Comparison of ENCODE assay signal across 27 cellular contexts in genomic region chr7:2000801-2001321, GRCh38.
DNase-seq lines count a peak whose midpoint lies in the region; ATAC-seq, FAIRE-seq and TF ChIP-seq lines count a peak whose summit lies in the region.
"Had no signal": no experiment of that assay in that cellular context is flagged by ENCODE, and none has a peak within 500 bp of the region (broad histone marks: within the 10 kb centered on the region; RNA-seq: fewer than 3 reads in every experiment).

No MANE protein-coding gene starts in this region.

- CTCF ChIA-PET in HepG2 (lab: Yijun Ruan, JAX; ENCODE audit: low intra/inter-chr PET ratio, low total read pairs) = no interaction called here

- no peak for TF ChIP-seq EP300 in HepG2 (IDR thresholded peaks at IDR 0.05; ENCODE audit: low read depth in 2 of 2, low read length in 2 of 2)
- TF ChIP-seq EP300 in HepG2 (CRISPR knock-in tag; IDR thresholded peaks at IDR 0.05; ENCODE audit: borderline replicate concordance) = no peak

- POLR2A ChIA-PET in HepG2 (lab: Yijun Ruan, JAX) = no interaction called here

- H3K27me3 ChIP-seq in right lobe of liver (no peaks in the 10 kb centered on the region), HepG2 (ENCODE audit: control insufficient read depth in 1 of 2, insufficient read depth in 2 of 2, low read length in 2 of 2) (no peaks in the 10 kb centered on the region), endodermal cell (ENCODE audit: control insufficient read depth, insufficient read depth, low read length, poor library complexity, severe bottlenecking) (no peaks in the 10 kb centered on the region), neural progenitor cell (no peaks in the 10 kb centered on the region)
- H3K27me3 ChIP-seq: dorsolateral prefrontal cortex, esophagus squamous epithelium, sigmoid colon had no signal

- no peak overlapping the region for H3K4me3 ChIP-seq in right lobe of liver
- H3K4me3 ChIP-seq in HepG2 (replicated peaks in 1 of 3; ENCODE audit: insufficient read depth in 1 of 3, low read depth in 2 of 3, low read length in 3 of 3) = no peak overlapping the region
- H3K4me3 ChIP-seq in endodermal cell (ENCODE audit: low read length) = no peak overlapping the region
- no peak overlapping the region for H3K4me3 ChIP-seq in neural progenitor cell
- H3K4me3 ChIP-seq: dorsolateral prefrontal cortex, esophagus squamous epithelium, GM23248, K562, sigmoid colon, SK-N-MC had no signal

- H3K79me2 ChIP-seq in HepG2 (ENCODE audit: insufficient read depth, low read length) (no peaks in the 10 kb centered on the region), neural progenitor cell (ENCODE audit: low read depth) (no peaks in the 10 kb centered on the region)

- peak in 2 of 3 donors; percentile 9 to 47 for DNase-seq in right lobe of liver
- DNase-seq in HepG2 (ENCODE audit: low spot score) = no peak
- no peak for DNase-seq in endodermal cell
- no peak for DNase-seq in naive B cell
- DNase-seq in activated gamma-delta T cell (lab: John Stamatoyannopoulos, UW) = no peak
- no peak for DNase-seq in neural progenitor cell (ENCODE audit: low spot score)
- DNase-seq in activated T-helper 2 cell treated with anti-CD3 and anti-CD28 coated beads, Interferon-gamma antibody, Interleukin-2, Interleukin-4, amounts not matched to agents 10 μg/mL and 5 μg/mL and 100 μg/mL, durations not matched to agents 14 hours and 24 hours and 36 hours (ENCODE audit: low spot score) = no peak
- DNase-seq in stimulated activated naive CD4-positive, alpha-beta T cell treated with Interleukin-2 at 50 U/mL for 16 hours (lab: John Stamatoyannopoulos, UW) = no peak
- DNase-seq: activated B cell treated with CpG ODN at 0.5 μM for 24 hours; activated CD4-positive, alpha-beta T cell treated with anti-CD3 and anti-CD28 coated beads, Interleukin-2, amount 50 U/mL, for 4 hours; activated CD8-positive, alpha-beta memory T cell treated with anti-CD3 and anti-CD28 coated beads, Interleukin-2, amount 10 ng/mL, durations not matched to agents 7 days and 5 days; activated T-cell treated with anti-CD3 and anti-CD28 coated beads, Interleukin-2, amount 50 U/mL, for 4 hours; cerebellar nuclear complex; esophagus squamous epithelium; GM23248; NCI-H1048; NCI-H446 treated with DMSO at 0.1 percent for 48 hours; NCI-H82; stimulated activated CD4-positive, alpha-beta T cell treated with anti-CD3 and anti-CD28 coated beads, Interleukin-4, amount 100 ng/mL, for 24 hours had no signal

- H3K9me3 ChIP-seq in right lobe of liver = no peaks in the 10 kb centered on the region
- no peaks in the 10 kb centered on the region for H3K9me3 ChIP-seq in HepG2 (ENCODE audit: low read length)
- H3K9me3 ChIP-seq in endodermal cell (ENCODE audit: control insufficient read depth, low read length) = no peaks in the 10 kb centered on the region
- H3K9me3 ChIP-seq in neural progenitor cell (ENCODE audit: low read depth) = no peaks in the 10 kb centered on the region
- H3K9me3 ChIP-seq: esophagus squamous epithelium, sigmoid colon had no signal

- H3K4me2 ChIP-seq in HepG2 (ENCODE audit: low read depth, low read length) = no peak overlapping the region
- H3K4me2 ChIP-seq in neural progenitor cell = no peak overlapping the region

- H3K9ac ChIP-seq in HepG2 (ENCODE audit: insufficient read depth, low read depth, low read length) (no peak overlapping the region), endodermal cell (ENCODE audit: extremely low read depth, low read length, poor library complexity, severe bottlenecking) (no peak overlapping the region), neural progenitor cell (no peak overlapping the region)
- H3K9ac ChIP-seq: GM23248 had no signal

- FAIRE-seq in HepG2 (lab: Jason Lieb, UNC) = no peak
- FAIRE-seq: A204.1, frontal cortex, K562 had no signal

- H3K4me1 Mint-ChIP-seq in endodermal cell = no peaks in the 10 kb centered on the region
- H3K4me1 Mint-ChIP-seq in naive B cell = peaks cover 18 to 40% (median 29%) of the 10 kb centered on the region in 3 donors
- H3K4me1 Mint-ChIP-seq in neural progenitor cell = peaks cover 36% of the 10 kb centered on the region
- H3K4me1 Mint-ChIP-seq in activated T-helper 2 cell treated with anti-CD3 and anti-CD28 coated beads, Interferon-gamma antibody, Interleukin-2, Interleukin-4, amounts not matched to agents 10 μg/mL and 5 μg/mL and 100 μg/mL, durations not matched to agents 14 hours and 24 hours and 36 hours (ENCODE audit: low read depth) = no peaks in the 10 kb centered on the region
- H3K4me1 Mint-ChIP-seq: activated CD8-positive, alpha-beta memory T cell treated with anti-CD3 and anti-CD28 coated beads, Interleukin-2, amount 10 ng/mL, durations not matched to agents 7 days and 5 days had no signal

- ATAC-seq in right lobe of liver = no peak
- ATAC-seq in HepG2 = no peak
- no peak for ATAC-seq in naive B cell (ENCODE audit: low read depth in 2 of 2)
- ATAC-seq: activated CD8-positive, alpha-beta memory T cell treated with anti-CD3 and anti-CD28 coated beads, Interleukin-2, amount 10 ng/mL, durations not matched to agents 7 days and 5 days; activated T-cell treated with anti-CD3 and anti-CD28 coated beads, Interleukin-2, amount 50 U/mL, for 4 hours; CD8-positive, alpha-beta T cell; K562 had no signal

- H3K27me3 Mint-ChIP-seq in endodermal cell (ENCODE audit: insufficient read depth) (no peaks in the 10 kb centered on the region), naive B cell (no peaks in the 10 kb centered on the region), neural progenitor cell (ENCODE audit: insufficient read depth, low read depth) (peaks cover 7% of the 10 kb centered on the region)
- no peaks in the 10 kb centered on the region for H3K27me3 Mint-ChIP-seq in activated T-helper 2 cell treated with anti-CD3 and anti-CD28 coated beads, Interferon-gamma antibody, Interleukin-2, Interleukin-4, amounts not matched to agents 10 μg/mL and 5 μg/mL and 100 μg/mL, durations not matched to agents 14 hours and 24 hours and 36 hours (ENCODE audit: low read depth)
- H3K27me3 Mint-ChIP-seq: activated B cell treated with CpG ODN at 0.5 μM for 24 hours; activated CD8-positive, alpha-beta memory T cell treated with anti-CD3 and anti-CD28 coated beads, Interleukin-2, amount 10 ng/mL, durations not matched to agents 7 days and 5 days; type B pancreatic cell had no signal

- TF ChIP-seq POLR2A in right lobe of liver (IDR thresholded peaks at IDR 0.05) (no peak), HepG2 (IDR thresholded peaks at IDR 0.05; ENCODE audit: insufficient read depth in 1 of 2, low read depth in 2 of 2, low read length in 2 of 2) (no peak)

- WGBS in right lobe of liver (ENCODE audit: insufficient coverage, low coverage, low lambda C conversion rate, missing lambda C conversion rate) = no CpG with 5 or more reads among the region's 24 CpGs
- WGBS in HepG2 (ENCODE audit: low lambda C conversion rate) = 92% methylated on average over 12 of the region's 24 CpGs
- WGBS in endodermal cell (ENCODE audit: insufficient coverage in 1 of 2, insufficient read length in 1 of 2), 2 experiments = 89 to 92% methylated on average over 15 to 24 of the region's 24 CpGs

- BruUV-seq in HepG2 (replicated peaks; lab: Mats Ljungman, UMichigan) = no TSS peak

- intact Hi-C loops in right lobe of liver (cut with DNase I) (no loop called here), HepG2 (cut with micrococcal nuclease; ENCODE audit: unreplicated experiment) (no loop called here)
- intact Hi-C loops in activated T-helper 2 cell treated with anti-CD3 and anti-CD28 coated beads, Interferon-gamma antibody, Interleukin-2, Interleukin-4, amounts not matched to agents 10 μg/mL and 5 μg/mL and 100 μg/mL, durations not matched to agents 14 hours and 24 hours and 36 hours (cut with micrococcal nuclease) = no loop called here

- H3F3A ChIP-seq in neural progenitor cell (ENCODE audit: low read depth) = no peaks in the 10 kb centered on the region

- no peaks in the 10 kb centered on the region for H3K9me3 Mint-ChIP-seq in endodermal cell
- H3K9me3 Mint-ChIP-seq in naive B cell = no peaks in the 10 kb centered on the region
- H3K9me3 Mint-ChIP-seq in neural progenitor cell = no peaks in the 10 kb centered on the region
- H3K9me3 Mint-ChIP-seq in activated T-helper 2 cell treated with anti-CD3 and anti-CD28 coated beads, Interferon-gamma antibody, Interleukin-2, Interleukin-4, amounts not matched to agents 10 μg/mL and 5 μg/mL and 100 μg/mL, durations not matched to agents 14 hours and 24 hours and 36 hours = no peaks in the 10 kb centered on the region
- H3K9me3 Mint-ChIP-seq: activated B cell treated with CpG ODN at 0.5 μM for 24 hours; activated T-cell treated with anti-CD3 and anti-CD28 coated beads, Interleukin-2, amount 50 U/mL, for 4 hours; CD8-positive, alpha-beta T cell; type B pancreatic cell had no signal

- no peaks in the 10 kb centered on the region for H3K36me3 Mint-ChIP-seq in endodermal cell (ENCODE audit: low read depth)
- no peaks in the 10 kb centered on the region for H3K36me3 Mint-ChIP-seq in naive B cell
- no peaks in the 10 kb centered on the region for H3K36me3 Mint-ChIP-seq in neural progenitor cell
- no peaks in the 10 kb centered on the region for H3K36me3 Mint-ChIP-seq in activated T-helper 2 cell treated with anti-CD3 and anti-CD28 coated beads, Interferon-gamma antibody, Interleukin-2, Interleukin-4, amounts not matched to agents 10 μg/mL and 5 μg/mL and 100 μg/mL, durations not matched to agents 14 hours and 24 hours and 36 hours (ENCODE audit: low read depth)
- H3K36me3 Mint-ChIP-seq: activated CD8-positive, alpha-beta memory T cell treated with anti-CD3 and anti-CD28 coated beads, Interleukin-2, amount 10 ng/mL, durations not matched to agents 7 days and 5 days; type B pancreatic cell had no signal

- H3K27ac ChIP-seq in right lobe of liver (no peak overlapping the region), HepG2 (ENCODE audit: extremely low read length, insufficient read depth, low read length) (no peak overlapping the region), endodermal cell (ENCODE audit: low read depth, low read length) (peak overlapping the region; percentile 80), neural progenitor cell (no peak overlapping the region)
- H3K27ac ChIP-seq: dorsolateral prefrontal cortex, esophagus squamous epithelium, GM23248, sigmoid colon, SK-N-MC had no signal

- no peaks in the 10 kb centered on the region for H3K36me3 ChIP-seq in right lobe of liver
- peaks cover 2 to 11% of the 10 kb centered on the region in 2 experiments; a peak in 3 of 5 replicates for H3K36me3 ChIP-seq in HepG2 (replicated peaks in 1 of 2; ENCODE audit: control insufficient read depth in 1 of 2, insufficient read depth in 2 of 2, low read length in 2 of 2)
- H3K36me3 ChIP-seq in endodermal cell (ENCODE audit: control insufficient read depth, insufficient read depth, low read length) = no peaks in the 10 kb centered on the region
- H3K36me3 ChIP-seq in neural progenitor cell = no peaks in the 10 kb centered on the region
- H3K36me3 ChIP-seq: sigmoid colon had no signal

- H3K27ac Mint-ChIP-seq in endodermal cell (no peak overlapping the region), naive B cell (peak overlapping the region in 4 of 6 donors; percentile 78 to 92 (median 85)), neural progenitor cell (no peak overlapping the region)
- no peak overlapping the region for H3K27ac Mint-ChIP-seq in activated T-helper 2 cell treated with anti-CD3 and anti-CD28 coated beads, Interferon-gamma antibody, Interleukin-2, Interleukin-4, amounts not matched to agents 10 μg/mL and 5 μg/mL and 100 μg/mL, durations not matched to agents 14 hours and 24 hours and 36 hours
- H3K27ac Mint-ChIP-seq: activated B cell treated with CpG ODN at 0.5 μM for 24 hours; activated CD8-positive, alpha-beta memory T cell treated with anti-CD3 and anti-CD28 coated beads, Interleukin-2, amount 10 ng/mL, durations not matched to agents 7 days and 5 days; CD8-positive, alpha-beta T cell; type B pancreatic cell had no signal

- no peak overlapping the region for H3K4me3 Mint-ChIP-seq in endodermal cell
- no peak overlapping the region for H3K4me3 Mint-ChIP-seq in naive B cell
- no peak overlapping the region for H3K4me3 Mint-ChIP-seq in neural progenitor cell
- H3K4me3 Mint-ChIP-seq in activated T-helper 2 cell treated with anti-CD3 and anti-CD28 coated beads, Interferon-gamma antibody, Interleukin-2, Interleukin-4, amounts not matched to agents 10 μg/mL and 5 μg/mL and 100 μg/mL, durations not matched to agents 14 hours and 24 hours and 36 hours (ENCODE audit: low read depth) = no peak overlapping the region
- H3K4me3 Mint-ChIP-seq: activated CD8-positive, alpha-beta memory T cell treated with anti-CD3 and anti-CD28 coated beads, Interleukin-2, amount 10 ng/mL, durations not matched to agents 7 days and 5 days; activated T-cell treated with anti-CD3 and anti-CD28 coated beads, Interleukin-2, amount 50 U/mL, for 4 hours; CD8-positive, alpha-beta T cell; type B pancreatic cell had no signal

- H3K4me1 ChIP-seq in right lobe of liver (no peaks in the 10 kb centered on the region), HepG2 (ENCODE audit: insufficient read depth, low read length) (0 out of 2 replicates have a peak, but pooled peaks cover 5% of the 10 kb centered on the region), endodermal cell (ENCODE audit: control insufficient read depth, insufficient read depth, low read length) (no peaks in the 10 kb centered on the region), neural progenitor cell (peaks cover 11% of the 10 kb centered on the region)
- H3K4me1 ChIP-seq: sigmoid colon had no signal

- no peak for TF ChIP-seq CTCF in right lobe of liver (IDR thresholded peaks at IDR 0.05)
- TF ChIP-seq CTCF in HepG2 (CRISPR knock-in tag; IDR thresholded peaks at IDR 0.05) = no peak
- no peak for TF ChIP-seq CTCF in endodermal cell (conservative IDR thresholded peaks at IDR 0.05)
- no peak for TF ChIP-seq CTCF in neural progenitor cell (IDR thresholded peaks at IDR 0.05)

- H2AFZ ChIP-seq in HepG2 (ENCODE audit: low read length) (no peak overlapping the region), neural progenitor cell (replicated peaks) (no peak overlapping the region)
- H2AFZ ChIP-seq: GM23248 had no signal

- H4K20me1 ChIP-seq in HepG2 (ENCODE audit: insufficient read depth, low read length) (0 out of 2 replicates have a peak, but pooled peaks cover 2% of the 10 kb centered on the region), neural progenitor cell (ENCODE audit: low read depth) (no peaks in the 10 kb centered on the region)

- in situ Hi-C loops in HepG2 (cut with HindIII; ENCODE audit: extremely low pct_ligation_motif_present, low pct_unique_long_range_greater_than_20kb) = no loop called here

- no peak for TF ChIP-seq RAD21 in HepG2 (CRISPR knock-in tag; IDR thresholded peaks at IDR 0.05)

Comparison
In these comparisons a context has a peak if more than half of its experiments do, and no peak if none do; other contexts are left out.
1. DNase-seq: peak in right lobe of liver (2 of 3); none in HepG2 (single experiment), endodermal cell (single experiment), naive B cell (single experiment), activated gamma-delta T cell (single experiment), neural progenitor cell (single experiment), activated T-helper 2 cell treated with anti-CD3 and anti-CD28 coated beads, Interferon-gamma antibody, Interleukin-2, Interleukin-4, amounts not matched to agents 10 μg/mL and 5 μg/mL and 100 μg/mL, durations not matched to agents 14 hours and 24 hours and 36 hours (single experiment) and stimulated activated naive CD4-positive, alpha-beta T cell treated with Interleukin-2 at 50 U/mL for 16 hours (single experiment).
2. H3K27ac Mint-ChIP-seq: peak in naive B cell (4 of 6); none in endodermal cell (single experiment), neural progenitor cell (single experiment) and activated T-helper 2 cell treated with anti-CD3 and anti-CD28 coated beads, Interferon-gamma antibody, Interleukin-2, Interleukin-4, amounts not matched to agents 10 μg/mL and 5 μg/mL and 100 μg/mL, durations not matched to agents 14 hours and 24 hours and 36 hours (single experiment).